Comparison of ENCODE assay signal across 7 cellular contexts in genomic region chr18:14173116-14173951, GRCh38. TPM values are rescaled to one million over a fixed set of nuclear protein-coding genes. Genes with fewer than 3 reads are reported as not detected.
A peak's percentile ranks its signal among the peaks of the same experiment; 100 is the strongest.
DNase-seq lines count a peak whose midpoint lies in the region; ATAC-seq and TF ChIP-seq lines count a peak whose summit lies in the region.
"Not testable (repeated sequence)": the region's sequence is repeated elsewhere in the genome, so short reads cannot be mapped to it uniquely, and the experiment has no call there.

No MANE protein-coding gene starts in this region.

- CTCF ChIA-PET in RWPE1 (lab: Yijun Ruan, JAX) = not testable (repeated sequence)

- H3K4me1 Mint-ChIP-seq in activated naive CD8-positive, alpha-beta T cell treated with anti-CD3 and anti-CD28 coated beads, Interleukin-2, amount 10 ng/mL, durations not matched to agents 7 days and 5 days; stimulated activated naive CD8-positive, alpha-beta T cell treated with anti-CD3 and anti-CD28 coated beads, Interleukin-15, amount 100 ng/mL, for 72 hours: not testable (repeated sequence)

- not testable (repeated sequence) for H3K27me3 Mint-ChIP-seq in activated naive CD8-positive, alpha-beta T cell treated with anti-CD3 and anti-CD28 coated beads, Interleukin-2, amount 10 ng/mL, durations not matched to agents 7 days and 5 days; stimulated activated naive CD8-positive, alpha-beta T cell treated with anti-CD3 and anti-CD28 coated beads, Interleukin-15, amount 100 ng/mL, for 72 hours

- H3K27me3 ChIP-seq in right lobe of liver; psoas muscle (ENCODE audit: insufficient read depth in 3 of 3, low read length in 2 of 3): not testable (repeated sequence)

- not testable (repeated sequence) for H3K4me1 ChIP-seq in right lobe of liver, psoas muscle

- H3K9me3 ChIP-seq in right lobe of liver, psoas muscle: not testable (repeated sequence)

- not testable (repeated sequence) for TF ChIP-seq POLR2A in right lobe of liver (IDR thresholded peaks at IDR 0.05)

- H3K4me3 Mint-ChIP-seq in activated naive CD8-positive, alpha-beta T cell treated with anti-CD3 and anti-CD28 coated beads, Interleukin-2, amount 10 ng/mL, durations not matched to agents 7 days and 5 days; stimulated activated naive CD8-positive, alpha-beta T cell treated with anti-CD3 and anti-CD28 coated beads, Interleukin-15, amount 100 ng/mL, for 72 hours: not testable (repeated sequence)

- peak overlapping the region; percentile 25 for H3K27ac Mint-ChIP-seq in activated naive CD8-positive, alpha-beta T cell treated with anti-CD3 and anti-CD28 coated beads, Interleukin-2, amount 10 ng/mL, durations not matched to agents 7 days and 5 days
- H3K27ac Mint-ChIP-seq in stimulated activated naive CD8-positive, alpha-beta T cell treated with anti-CD3 and anti-CD28 coated beads, Interleukin-15, amount 100 ng/mL, for 72 hours = peak overlapping the region; percentile 38 to 86

- H3K9me3 Mint-ChIP-seq in activated naive CD8-positive, alpha-beta T cell treated with anti-CD3 and anti-CD28 coated beads, Interleukin-2, amount 10 ng/mL, durations not matched to agents 7 days and 5 days; stimulated activated naive CD8-positive, alpha-beta T cell treated with anti-CD3 and anti-CD28 coated beads, Interleukin-15, amount 100 ng/mL, for 72 hours: not testable (repeated sequence)

- not testable (repeated sequence) for H3K36me3 Mint-ChIP-seq in activated naive CD8-positive, alpha-beta T cell treated with anti-CD3 and anti-CD28 coated beads, Interleukin-2, amount 10 ng/mL, durations not matched to agents 7 days and 5 days

- ATAC-seq in activated naive CD8-positive, alpha-beta T cell treated with anti-CD3 and anti-CD28 coated beads, Interleukin-2, amount 10 ng/mL, durations not matched to agents 7 days and 5 days (ENCODE audit: low read depth) = not testable (repeated sequence)
- ATAC-seq in esophagus mucosa (peak; percentile 70), left ventricle myocardium superior (peak; percentile 45), right lobe of liver (peak; percentile 36 to 67 (median 54)), psoas muscle (peak in 3 of 4 donors; percentile 56 to 68 (median 66))
- peak; percentile 6 for ATAC-seq in stimulated activated naive CD8-positive, alpha-beta T cell treated with anti-CD3 and anti-CD28 coated beads, Interleukin-15, amount 100 ng/mL, for 72 hours

- not testable (repeated sequence) for TF ChIP-seq CTCF in RWPE1 (conservative IDR thresholded peaks at IDR 0.05; ENCODE audit: low read depth); right lobe of liver (IDR thresholded peaks at IDR 0.05); psoas muscle (IDR thresholded peaks at IDR 0.05)

- POLR2A ChIA-PET in RWPE1 (lab: Yijun Ruan, JAX; ENCODE audit: low non-redundant PET); activated naive CD8-positive, alpha-beta T cell treated with anti-CD3 and anti-CD28 coated beads, Interleukin-2, amount 10 ng/mL, durations not matched to agents 7 days and 5 days (lab: Charles Lee): not testable (repeated sequence)

- intact Hi-C loops in left ventricle myocardium superior (cut with micrococcal nuclease); right lobe of liver (cut with DNase I); psoas muscle (cut with DNase I): not testable (repeated sequence)

- H3K27ac ChIP-seq in RWPE1 = peak overlapping the region; percentile 48; the same call in 1 of the 2 replicates
- not testable (repeated sequence) for H3K27ac ChIP-seq in right lobe of liver, psoas muscle

- H3K36me3 ChIP-seq in right lobe of liver; psoas muscle (ENCODE audit: insufficient read depth in 1 of 2, low read depth in 1 of 2): not testable (repeated sequence)

- DNase-seq in RWPE1 (ENCODE audit: low spot score); left ventricle myocardium superior; stimulated activated naive CD8-positive, alpha-beta T cell treated with anti-CD3 and anti-CD28 coated beads, Interleukin-15, amount 100 ng/mL, for 72 hours: not testable (repeated sequence)
- DNase-seq in activated naive CD8-positive, alpha-beta T cell treated with anti-CD3 and anti-CD28 coated beads, Interleukin-2, amount 10 ng/mL, durations not matched to agents 7 days and 5 days = peak; percentile 28
- DNase-seq in right lobe of liver (peak in 2 of 3 donors; percentile 44 to 57), psoas muscle (peak in 1 of 2 donors; percentile 52)

- not testable (repeated sequence) for H3K4me3 ChIP-seq in right lobe of liver, psoas muscle

- WGBS in right lobe of liver (ENCODE audit: insufficient coverage, low coverage, low lambda C conversion rate, missing lambda C conversion rate) = 24% methylated on average over 2 of the region's 11 CpGs
- WGBS in psoas muscle, 3 donors = 22 to 63% (median 29%) methylated on average over 10 to 11 of the region's 11 CpGs

RNA-seq across cellular contexts. Expression of gene ZNF519, which starts 41.1 kb away (rescaled TPM):
- total RNA-seq in activated naive CD8-positive, alpha-beta T cell treated with anti-CD3 and anti-CD28 coated beads, Interleukin-2, amount 10 ng/mL, durations not matched to agents 7 days and 5 days = 10 to 100 TPM; 21.7 to 22.7 TPM
- total RNA-seq in esophagus mucosa (6.7 TPM), left ventricle myocardium superior (3.7 TPM), right lobe of liver (1 to 10 TPM in 5 of 6 experiments, under 1 TPM in 1; 0.66 to 2.1 (median 1.5) TPM), psoas muscle (1 to 10 TPM in 3 of 4 donors, under 1 TPM in 1; 0.47 to 3.2 (median 1.2) TPM)
- polyA plus RNA-seq in psoas muscle = 1 to 10 TPM in 2 of 3 donors, under 1 TPM in 1; 0.25 to 2.6 (median 1.1) TPM
